In the genomic region with DNA sequence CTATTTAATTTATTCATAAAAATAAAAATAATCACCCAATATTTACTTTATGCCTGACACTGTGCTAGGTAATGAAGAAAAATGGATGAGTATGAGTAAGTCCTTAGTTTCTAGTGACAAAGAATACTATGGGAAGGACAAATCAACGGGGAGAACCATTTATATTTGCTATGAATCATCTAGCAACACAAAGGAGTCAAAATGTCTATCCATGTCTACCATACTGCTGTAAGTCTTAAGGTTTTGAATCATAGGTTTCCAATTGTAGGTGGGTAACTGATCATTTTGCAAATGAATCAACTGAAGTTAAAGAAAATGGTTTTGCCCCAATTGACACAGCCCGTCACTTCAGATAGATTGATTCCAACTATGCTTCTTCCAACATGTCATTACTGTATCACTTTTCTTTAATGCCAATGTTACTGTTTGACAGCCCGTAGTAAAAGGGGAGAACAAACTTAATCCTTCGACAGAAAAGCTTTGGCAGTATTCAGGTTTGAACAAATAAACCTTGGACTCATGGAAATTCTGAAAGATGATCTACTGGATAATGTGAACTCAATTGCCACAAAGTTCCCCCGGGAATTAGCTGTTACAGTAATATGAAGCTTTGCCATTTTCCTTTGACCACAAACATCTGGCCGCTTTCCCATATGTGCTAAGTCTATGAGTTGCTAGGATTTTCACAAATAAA, we compare ENCODE assay signal across 11 cellular contexts. TPM values are rescaled to one million over a fixed set of nuclear protein-coding genes. Genes with fewer than 3 reads are reported as not detected.
DNase-seq lines count a peak whose midpoint lies in the region; ATAC-seq and TF ChIP-seq lines count a peak whose summit lies in the region.
"Had no signal": no experiment of that assay in that cellular context is flagged by ENCODE, and none has a peak within 500 bp of the region (broad histone marks: within the 10 kb centered on the region; RNA-seq: fewer than 3 reads in every experiment).

No MANE protein-coding gene starts in this region.

- H3K4me3 Mint-ChIP-seq in CD8-positive, alpha-beta T cell: no peak overlapping the region
- H3K4me3 Mint-ChIP-seq: endodermal cell had no signal

- no peaks in the 10 kb centered on the region for H3K36me3 Mint-ChIP-seq in CD8-positive, alpha-beta T cell

- POLR2A ChIA-PET in RWPE1 (lab: Yijun Ruan, JAX; ENCODE audit: low non-redundant PET): no interaction called here
- POLR2A ChIA-PET in CD8-positive, alpha-beta T cell (lab: Charles Lee): no interaction called here

- H3K9me3 Mint-ChIP-seq in CD8-positive, alpha-beta T cell: no peaks in the 10 kb centered on the region
- H3K9me3 Mint-ChIP-seq: endodermal cell had no signal

- H3K27me3 ChIP-seq in foreskin keratinocyte: no peaks in the 10 kb centered on the region
- no peaks in the 10 kb centered on the region for H3K27me3 ChIP-seq in CD8-positive, alpha-beta T cell (ENCODE audit: insufficient read depth, low read length)

- no peak overlapping the region for H3K27ac ChIP-seq in RWPE1
- H3K27ac ChIP-seq in foreskin keratinocyte: no peak overlapping the region
- H3K27ac ChIP-seq in CD8-positive, alpha-beta T cell (ENCODE audit: low read depth, low read length): no peak overlapping the region

- peak; percentile 88 for DNase-seq in AG08395 (ENCODE audit: low spot score)
- peak; percentile 84 for DNase-seq in HS-5 (ENCODE audit: low read depth)
- DNase-seq in RWPE1 (ENCODE audit: low spot score): peak; percentile 33
- peak; percentile 20 to 67 for DNase-seq in foreskin keratinocyte
- no peak for DNase-seq in UCSD-AML1 (lab: John Stamatoyannopoulos, UW; ENCODE audit: unreplicated experiment)
- DNase-seq in KG1 (lab: John Stamatoyannopoulos, UW): no peak
- no peak for DNase-seq in cerebellar cortex (ENCODE audit: low spot score)
- DNase-seq in CD8-positive, alpha-beta T cell: no peak
- DNase-seq: activated T-cell treated with anti-CD3 and anti-CD28 coated beads, Interleukin-2, amount 50 U/mL, for 1 hour; endodermal cell had no signal

- CTCF ChIA-PET in RWPE1 (lab: Yijun Ruan, JAX): no interaction called here
- CTCF ChIA-PET in CD8-positive, alpha-beta T cell (lab: Charles Lee): no interaction called here

- H3K27ac Mint-ChIP-seq in CD8-positive, alpha-beta T cell: no peak overlapping the region
- H3K27ac Mint-ChIP-seq: endodermal cell had no signal

- TF ChIP-seq CTCF in RWPE1 (conservative IDR thresholded peaks at IDR 0.05; ENCODE audit: low read depth) (no peak), foreskin keratinocyte (conservative IDR thresholded peaks at IDR 0.05) (no peak)
- no peak for TF ChIP-seq CTCF in CD8-positive, alpha-beta T cell (IDR thresholded peaks at IDR 0.05)

- intact Hi-C loops in CD8-positive, alpha-beta T cell (cut with DNase I, micrococcal nuclease): no loop called here

- no peak overlapping the region for H3K4me3 ChIP-seq in CD8-positive, alpha-beta T cell (ENCODE audit: low read depth, low read length)

- H3K9me3 ChIP-seq in CD8-positive, alpha-beta T cell (ENCODE audit: low read length): no peaks in the 10 kb centered on the region

- H3K4me1 Mint-ChIP-seq in CD8-positive, alpha-beta T cell (ENCODE audit: low read depth): no peaks in the 10 kb centered on the region

- peaks cover 7% of the 10 kb centered on the region for H3K27me3 Mint-ChIP-seq in CD8-positive, alpha-beta T cell (ENCODE audit: low read depth)

- H3K36me3 ChIP-seq in CD8-positive, alpha-beta T cell (ENCODE audit: insufficient read depth, low read length): no peaks in the 10 kb centered on the region

- H3K4me1 ChIP-seq in foreskin keratinocyte: no peaks in the 10 kb centered on the region
- no peaks in the 10 kb centered on the region for H3K4me1 ChIP-seq in CD8-positive, alpha-beta T cell (ENCODE audit: insufficient read depth, low read length)

- ATAC-seq in foreskin keratinocyte: peak; percentile 62
- ATAC-seq in CD8-positive, alpha-beta T cell: no peak

RNA-seq across cellular contexts. Expression of gene TDO2, which starts 3.2 kb away (rescaled TPM):
- not detected in 2 replicates for total RNA-seq in foreskin keratinocyte
- polyA plus RNA-seq in foreskin keratinocyte: not detected in 2 replicates
- not detected for total RNA-seq in CD8-positive, alpha-beta T cell
- total RNA-seq: endodermal cell, mononuclear cell had no signal

RNA-seq across cellular contexts. Expression of gene ASIC5, which starts 40.6 kb away (rescaled TPM):
- not detected in 2 replicates for total RNA-seq in foreskin keratinocyte
- polyA plus RNA-seq in foreskin keratinocyte: not detected in 2 replicates
- total RNA-seq in CD8-positive, alpha-beta T cell: not detected
- total RNA-seq: endodermal cell, mononuclear cell had no signal

RNA-seq across cellular contexts. Expression of gene CTSO, which starts 47.0 kb away (rescaled TPM):
- total RNA-seq in foreskin keratinocyte: 1.6 and 2.2 TPM in 2 replicates
- 1.0 and 1.1 TPM in 2 replicates for polyA plus RNA-seq in foreskin keratinocyte
- total RNA-seq in CD8-positive, alpha-beta T cell: 1 to 10 TPM; 5.9 to 6.1 TPM

Comparison
In these comparisons a context has a peak if more than half of its experiments do, and no peak if none do; other contexts are left out.
1. DNase-seq: peak in AG08395 (single experiment), HS-5 (single experiment), RWPE1 (single experiment) and foreskin keratinocyte (2 of 2); none in UCSD-AML1 (single experiment), KG1 (single experiment), cerebellar cortex (single experiment) and CD8-positive, alpha-beta T cell (0 of 7).